In genomic region chr2:231494669-231495068, GRCh38 we compare ENCODE assay signal across 10 cellular contexts. TPM values are rescaled to one million over a fixed set of nuclear protein-coding genes. Genes with fewer than 3 reads are reported as not detected.
"Had no signal": no experiment of that assay in that cellular context is flagged by ENCODE, and none has a peak within 500 bp of the region (broad histone marks: within the 10 kb centered on the region; RNA-seq: fewer than 3 reads in every experiment).

No MANE protein-coding gene starts in this region.

- DNase-seq: H9, HCEC 1CT, KBM-7 had no signal

- H3K27ac ChIP-seq: HL-60 had no signal

- H3K4me3 Mint-ChIP-seq: GM23338, H9, IgD-negative memory B cell had no signal

- H3K4me2 ChIP-seq: GM23338 had no signal

- FAIRE-seq: H1, H54, HepG2 had no signal

- H3K4me3 ChIP-seq: GM23338 had no signal

- H3K36me3 Mint-ChIP-seq: IgD-negative memory B cell had no signal

- H3K27ac Mint-ChIP-seq: GM23338, H9, IgD-negative memory B cell had no signal

- ATAC-seq: GM23338, HepG2 had no signal

- H3K9me3 Mint-ChIP-seq: IgD-negative memory B cell had no signal

- H2AFZ ChIP-seq: GM23338 had no signal

- H3K4me1 Mint-ChIP-seq: IgD-negative memory B cell had no signal

RNA-seq across cellular contexts. Expression of gene NMUR1, which starts 35.6 kb away (rescaled TPM):
- total RNA-seq: HepG2, HT1080 had no signal
